ENCODE assay signal across 17 cellular contexts in genomic region chr3:155917781-155918180, GRCh38. TPM values are rescaled to one million over a fixed set of nuclear protein-coding genes. Genes with fewer than 3 reads are reported as not detected.
DNase-seq lines count a peak whose midpoint lies in the region; ATAC-seq and TF ChIP-seq lines count a peak whose summit lies in the region.
"Had no signal": no experiment of that assay in that cellular context is flagged by ENCODE, and none has a peak within 500 bp of the region (broad histone marks: within the 10 kb centered on the region; RNA-seq: fewer than 3 reads in every experiment).

No MANE protein-coding gene starts in this region.

- no peaks in the 10 kb centered on the region for H3K9me3 ChIP-seq in breast epithelium
- H3K9me3 ChIP-seq: BE2C, HAP-1 had no signal

- DNase-seq in MCF 10A (ENCODE audit: unreplicated experiment) (no peak), breast epithelium (ENCODE audit: low spot score in 2 of 2) (no peak), choroid plexus epithelial cell (ENCODE audit: low read depth) (peak; percentile 9), fibroblast of the aortic adventitia (ENCODE audit: low read depth) (peak; percentile 6), DMS153 (lab: John Stamatoyannopoulos, UW) (no peak)
- no peak for DNase-seq in activated naive CD4-positive, alpha-beta T cell treated with Interleukin-2 at 50 U/mL for 16 hours
- DNase-seq: BE2C; Calu3; CD4-positive, alpha-beta memory T cell; COR-L47; DND-41; GOT3; HFFc6 had no signal

- H3K27ac ChIP-seq in breast epithelium = no peak overlapping the region
- H3K27ac ChIP-seq: 22Rv1; BLaER1 treated with 17β-estradiol and CSF1 and Interleukin-3, amounts not matched to agents 10 nM and 100 nM had no signal

- ATAC-seq in HG02852 (IDR thresholded peaks at IDR 0.05; ENCODE audit: unreplicated experiment) = no peak

- H3K4me3 ChIP-seq in breast epithelium = no peak overlapping the region
- no peak overlapping the region for H3K4me3 ChIP-seq in choroid plexus epithelial cell (ENCODE audit: low read depth, low read length)
- no peak overlapping the region for H3K4me3 ChIP-seq in fibroblast of the aortic adventitia (ENCODE audit: low read depth, low read length)
- H3K4me3 ChIP-seq: BLaER1 treated with 17β-estradiol and CSF1 and Interleukin-3, amounts not matched to agents 10 nM and 100 nM; HAP-1 had no signal

- CTCF ChIA-PET in MCF 10A (lab: Yijun Ruan, JAX) = no interaction called here

- H3K27ac Mint-ChIP-seq in MCF 10A (ENCODE audit: low read depth, unreplicated experiment) = peak overlapping the region; percentile 46
- H3K27ac Mint-ChIP-seq: CD4-positive, alpha-beta memory T cell; HFFc6 had no signal

- no peaks in the 10 kb centered on the region for H3K4me1 ChIP-seq in breast epithelium
- H3K4me1 ChIP-seq: BE2C; BLaER1 treated with 17β-estradiol and CSF1 and Interleukin-3, amounts not matched to agents 10 nM and 100 nM; HAP-1 had no signal

- no TSS peak for BruUV-seq in MCF 10A (replicated peaks; lab: Mats Ljungman, UMichigan)

- no peak for TF ChIP-seq CTCF in MCF 10A (IDR thresholded peaks at IDR 0.05; ENCODE audit: unreplicated experiment)
- no peak for TF ChIP-seq CTCF in breast epithelium (IDR thresholded peaks at IDR 0.05)
- TF ChIP-seq CTCF in choroid plexus epithelial cell (conservative IDR thresholded peaks at IDR 0.05; ENCODE audit: low read depth, low read length) = no peak
- no peak for TF ChIP-seq CTCF in fibroblast of the aortic adventitia (IDR thresholded peaks at IDR 0.05; ENCODE audit: insufficient read depth, low read length)

- POLR2A ChIA-PET in MCF 10A (lab: Yijun Ruan, JAX) = no interaction called here

- no peak for TF ChIP-seq POLR2A in breast epithelium (IDR thresholded peaks at IDR 0.05)

- no peaks in the 10 kb centered on the region for H3K4me1 Mint-ChIP-seq in MCF 10A (ENCODE audit: insufficient read depth, unreplicated experiment)
- H3K4me1 Mint-ChIP-seq: CD4-positive, alpha-beta memory T cell had no signal

- no peak overlapping the region for H3K4me3 Mint-ChIP-seq in MCF 10A (ENCODE audit: unreplicated experiment)
- H3K4me3 Mint-ChIP-seq: CD4-positive, alpha-beta memory T cell; HFFc6 had no signal

- H3K9me3 Mint-ChIP-seq in MCF 10A (ENCODE audit: unreplicated experiment) = no peaks in the 10 kb centered on the region
- H3K9me3 Mint-ChIP-seq: CD4-positive, alpha-beta memory T cell; HFFc6 had no signal

- H3K27me3 ChIP-seq in breast epithelium = no peaks in the 10 kb centered on the region
- H3K27me3 ChIP-seq: BE2C; BLaER1 treated with 17β-estradiol and CSF1 and Interleukin-3, amounts not matched to agents 10 nM and 100 nM had no signal

- peaks cover 77% of the 10 kb centered on the region for H3K36me3 Mint-ChIP-seq in MCF 10A (ENCODE audit: insufficient read depth, unreplicated experiment)

- peaks cover 4% of the 10 kb centered on the region for H3K36me3 ChIP-seq in breast epithelium

- H3K27me3 Mint-ChIP-seq in MCF 10A (ENCODE audit: insufficient read depth, unreplicated experiment) = no peaks in the 10 kb centered on the region
- H3K27me3 Mint-ChIP-seq: CD4-positive, alpha-beta memory T cell had no signal

- intact Hi-C loops in MCF 10A (cut with micrococcal nuclease) (no loop called here), breast epithelium (cut with DNase I; ENCODE audit: low total_unique reads) (no loop called here)

RNA-seq across cellular contexts. Expression of gene GMPS, which starts 47.3 kb away (rescaled TPM):
- total RNA-seq in MCF 10A (2022) (92.4 and 128 TPM in 2 replicates), breast epithelium (10 to 100 TPM; 25.6 to 37.6 (median 36.1) TPM), fibroblast of the aortic adventitia (ENCODE audit: low replicate concordance) (87.5 and 88.1 TPM in 2 replicates)

Comparison
In these comparisons a context has a peak if more than half of its experiments do, and no peak if none do; other contexts are left out.
1. DNase-seq: peak in choroid plexus epithelial cell (single experiment) and fibroblast of the aortic adventitia (single experiment); none in MCF 10A (single experiment), breast epithelium (0 of 2), activated naive CD4-positive, alpha-beta T cell treated with Interleukin-2 at 50 U/mL for 16 hours (single experiment) and DMS153 (single experiment).